23 cellular contexts compared by ENCODE assay signal in the genomic region with DNA sequence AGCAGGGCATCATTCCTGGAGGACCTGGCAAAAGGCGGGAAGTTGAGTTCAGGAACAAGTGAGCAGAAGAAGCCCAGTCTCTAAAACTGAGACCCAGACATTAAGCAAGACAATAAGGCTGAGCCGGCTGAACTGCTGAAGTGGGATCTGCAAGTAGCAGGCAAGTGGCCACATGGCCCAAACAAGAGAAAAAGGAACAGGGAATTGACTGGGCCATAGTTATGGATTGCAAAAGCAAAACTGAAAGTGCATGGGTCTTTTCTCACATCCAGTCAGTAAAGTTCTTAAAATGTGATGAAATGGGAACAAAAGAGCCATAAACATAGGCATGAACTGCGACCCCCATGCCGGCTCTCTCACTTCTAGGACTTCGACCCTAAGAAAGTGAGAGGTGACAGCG.
"Had no signal": no experiment of that assay in that cellular context is flagged by ENCODE, and none has a peak within 500 bp of the region (broad histone marks: within the 10 kb centered on the region; RNA-seq: fewer than 3 reads in every experiment).

No MANE protein-coding gene starts in this region.

- H3K9me3 ChIP-seq: adrenal gland, gastrocnemius medialis, mucosa of descending colon, sigmoid colon, testis, vagina had no signal

- H3K27ac ChIP-seq: adrenal gland, dorsolateral prefrontal cortex, gastrocnemius medialis, sigmoid colon, testis, vagina had no signal

- DNase-seq: activated CD4-positive, alpha-beta T cell treated with anti-CD3 and anti-CD28 coated beads, Interleukin-2, amount 50 U/mL, for 4 hours; activated CD8-positive, alpha-beta memory T cell treated with anti-CD3 and anti-CD28 coated beads for 24 hours; activated CD8-positive, alpha-beta memory T cell treated with anti-CD3 and anti-CD28 coated beads, Interleukin-2, amount 50 U/mL, for 4 hours; activated T-cell treated with anti-CD3 and anti-CD28 coated beads, Interleukin-2, amount 50 U/mL, for 24 hours; dorsolateral prefrontal cortex; effector memory CD8-positive, alpha-beta T cell; gastrocnemius medialis; head of caudate nucleus; mesendoderm; mucosa of descending colon; sigmoid colon; stimulated activated CD4-positive, alpha-beta T cell treated with anti-CD3 and anti-CD28 coated beads, Interleukin-15, amount 100 ng/mL, for 24 hours; stimulated activated CD8-positive, alpha-beta memory T cell treated with anti-CD3 and anti-CD28 coated beads, Interleukin-4, amount 100 ng/mL, for 48 hours; stimulated activated naive B cell treated with anti-CD40 and anti-IgM and Interleukin-4, amounts not matched to agents 10 μg/mL and 1 μg/mL and 100 μg/mL, for 72 hours; T-helper 9 cell; testis; trophoblast cell had no signal

- ATAC-seq: activated T-helper 17 cell treated with anti-CD3 and anti-CD28 coated beads, Interleukin-2, amount 50 U/mL, for 72 hours; effector memory CD8-positive, alpha-beta T cell; esophagus mucosa; gastrocnemius medialis; mucosa of descending colon; stimulated activated naive B cell treated with anti-CD40 and anti-IgM and Interleukin-4, amounts not matched to agents 10 μg/mL and 1 μg/mL and 100 μg/mL, for 72 hours; WTC11 had no signal

- H3K4me1 ChIP-seq: adrenal gland, gastrocnemius medialis, sigmoid colon, testis, vagina had no signal

- H3K36me3 ChIP-seq: adrenal gland, gastrocnemius medialis, sigmoid colon, vagina had no signal

- H3K27me3 ChIP-seq: adrenal gland, dorsolateral prefrontal cortex, gastrocnemius medialis, sigmoid colon, testis, vagina had no signal

- H3K4me3 ChIP-seq: adrenal gland, dorsolateral prefrontal cortex, gastrocnemius medialis, mucosa of descending colon, sigmoid colon, smooth muscle cell, vagina had no signal
